8 cellular contexts compared by ENCODE assay signal in genomic region chr2:64606495-64607363, GRCh38. TPM values are rescaled to one million over a fixed set of nuclear protein-coding genes. Genes with fewer than 3 reads are reported as not detected.
DNase-seq lines count a peak whose midpoint lies in the region; ATAC-seq and TF ChIP-seq lines count a peak whose summit lies in the region.

No MANE protein-coding gene starts in this region.

- CTCF ChIA-PET in Caco-2 (lab: Charles Lee) = interaction anchor here (0.9 to 2.6 kb wide), 3 partner anchors 19 to 84 kb away, joined by 3 to 11 read pairs (median 6); no protein-coding TSS in a partner anchor
- CTCF ChIA-PET in activated CD4-positive, alpha-beta memory T cell treated with anti-CD3 and anti-CD28 coated beads for 36 hours (lab: Charles Lee) = interaction anchor here (0.7 to 5.3 kb wide), 20 partner anchors 9 to 276 kb away, joined by 3 to 32 read pairs (median 5); partner anchors contain the start of genes AFTPH and SERTAD2
- CTCF ChIA-PET in naive thymus-derived CD4-positive, alpha-beta T cell (lab: Charles Lee) = interaction anchor here (0.6 to 1.5 kb wide), 10 partner anchors 36 to 557 kb away, joined by 3 to 6 read pairs (median 4); no protein-coding TSS in a partner anchor

- peaks cover 15% of the 10 kb centered on the region for H3K9me3 Mint-ChIP-seq in Caco-2 (ENCODE audit: unreplicated experiment)
- H3K9me3 Mint-ChIP-seq in activated CD4-positive, alpha-beta memory T cell treated with anti-CD3 and anti-CD28 coated beads for 36 hours = peaks cover 7% of the 10 kb centered on the region
- H3K9me3 Mint-ChIP-seq in naive thymus-derived CD4-positive, alpha-beta T cell = peaks cover 0 to 10% (median 0%) of the 10 kb centered on the region in 11 donors

- no peaks in the 10 kb centered on the region for H3K27me3 ChIP-seq in Caco-2 (replicated peaks; ENCODE audit: control insufficient read depth, insufficient read depth, low read length)
- H3K27me3 ChIP-seq in naive thymus-derived CD4-positive, alpha-beta T cell (ENCODE audit: control insufficient read depth in 2 of 2, insufficient read depth in 2 of 2, low read length in 2 of 2) = no peaks in the 10 kb centered on the region

- H3K36me3 Mint-ChIP-seq in Caco-2 (ENCODE audit: insufficient read depth, unreplicated experiment) = no peaks in the 10 kb centered on the region
- no peaks in the 10 kb centered on the region for H3K36me3 Mint-ChIP-seq in activated CD4-positive, alpha-beta memory T cell treated with anti-CD3 and anti-CD28 coated beads for 36 hours
- H3K36me3 Mint-ChIP-seq in naive thymus-derived CD4-positive, alpha-beta T cell = peaks cover 0 to 10% (median 0%) of the 10 kb centered on the region in 5 donors

- H3K27me3 Mint-ChIP-seq in Caco-2 (ENCODE audit: insufficient read depth, unreplicated experiment) = no peaks in the 10 kb centered on the region
- no peaks in the 10 kb centered on the region for H3K27me3 Mint-ChIP-seq in activated CD4-positive, alpha-beta memory T cell treated with anti-CD3 and anti-CD28 coated beads for 36 hours
- peaks cover 0 to 15% (median 0%) of the 10 kb centered on the region in 5 donors for H3K27me3 Mint-ChIP-seq in naive thymus-derived CD4-positive, alpha-beta T cell

- POLR2A ChIA-PET in Caco-2 (lab: Charles Lee) = interaction anchor here (1.1 kb wide), 1 partner anchor 47 kb away, joined by 4 read pairs; the partner anchor contains the start of gene SERTAD2
- POLR2A ChIA-PET in activated CD4-positive, alpha-beta memory T cell treated with anti-CD3 and anti-CD28 coated beads for 36 hours (lab: Charles Lee) = interaction anchor here (0.6 to 4.0 kb wide), 14 partner anchors 9 to 224 kb away, joined by 3 to 18 read pairs (median 4); partner anchors contain the start of genes AFTPH and SERTAD2
- POLR2A ChIA-PET in naive thymus-derived CD4-positive, alpha-beta T cell (lab: Charles Lee) = interaction anchor here (0.7 to 2.1 kb wide), 8 partner anchors 14 to 145 kb away, joined by 3 to 14 read pairs (median 4); partner anchors contain the start of gene SERTAD2

- peaks cover 14% of the 10 kb centered on the region for H3K4me1 Mint-ChIP-seq in Caco-2 (ENCODE audit: low read depth, unreplicated experiment)
- peaks cover 26% of the 10 kb centered on the region for H3K4me1 Mint-ChIP-seq in activated CD4-positive, alpha-beta memory T cell treated with anti-CD3 and anti-CD28 coated beads for 36 hours (ENCODE audit: low read depth)
- H3K4me1 Mint-ChIP-seq in naive thymus-derived CD4-positive, alpha-beta T cell = peaks cover 0 to 33% (median 21%) of the 10 kb centered on the region in 7 donors

- peak; percentile 82 for ATAC-seq in GM21381 (IDR thresholded peaks at IDR 0.05; ENCODE audit: unreplicated experiment)
- ATAC-seq in naive thymus-derived CD4-positive, alpha-beta T cell = peak; percentile 94

- peaks cover 21% of the 10 kb centered on the region for H3K4me1 ChIP-seq in Caco-2
- H3K4me1 ChIP-seq in naive thymus-derived CD4-positive, alpha-beta T cell (ENCODE audit: control insufficient read depth in 2 of 2, insufficient read depth in 2 of 2, low read length in 2 of 2) = peaks cover 17 to 27% of the 10 kb centered on the region in 2 donors

- intact Hi-C loops in Caco-2 (cut with micrococcal nuclease; ENCODE audit: unreplicated experiment) = no loop called here
- intact Hi-C loops in activated CD4-positive, alpha-beta memory T cell treated with anti-CD3 and anti-CD28 coated beads for 36 hours (cut with micrococcal nuclease) = loop anchor here (1.0 to 5.0 kb wide), 8 partner anchors 48 to 621 kb away; partner anchors contain the start of genes ACTR2 and AFTPH
- intact Hi-C loops in naive thymus-derived CD4-positive, alpha-beta T cell (cut with micrococcal nuclease) = loop anchor here (1.0 to 10.0 kb wide), 11 partner anchors 20 to 494 kb away; partner anchors contain the start of genes AFTPH (in 1 of the 2), CEP68 (in 1 of the 2) and PELI1 (in 1 of the 2)

- no peak for TF ChIP-seq CTCF in Caco-2 (IDR thresholded peaks at IDR 0.05; ENCODE audit: insufficient read depth in 1 of 2, low read depth in 1 of 2, low read length in 1 of 2, severe bottlenecking in 1 of 2, unreplicated experiment in 1 of 2)
- no peak for TF ChIP-seq CTCF in epithelial cell of esophagus (IDR thresholded peaks at IDR 0.05; ENCODE audit: insufficient read depth, low read depth, low read length, missing control alignments)

- no TSS peak for BruUV-seq in Caco-2 (replicated peaks; lab: Mats Ljungman, UMichigan)

- DNase-seq in Caco-2 (peak in 1 of 2 experiments; percentile 42), HT1080 (ENCODE audit: low read depth) (peak; percentile 21), epithelial cell of esophagus (ENCODE audit: low read depth) (peak; percentile 94), NCI-H446 treated with DMSO at 0.1 percent for 48 hours (lab: John Stamatoyannopoulos, UW) (no peak)
- DNase-seq in activated CD4-positive, alpha-beta memory T cell treated with anti-CD3 and anti-CD28 coated beads for 36 hours = peak; percentile 97
- DNase-seq in naive thymus-derived CD4-positive, alpha-beta T cell = peak; percentile 59 to 87 (median 82)
- peak; percentile 88 for DNase-seq in stimulated activated naive CD4-positive, alpha-beta T cell treated with Interleukin-2 at 50 U/mL for 16 hours (lab: John Stamatoyannopoulos, UW)

- H3K4me3 Mint-ChIP-seq in Caco-2 (ENCODE audit: unreplicated experiment) = peak overlapping the region; percentile 41
- H3K4me3 Mint-ChIP-seq in activated CD4-positive, alpha-beta memory T cell treated with anti-CD3 and anti-CD28 coated beads for 36 hours = peak overlapping the region; percentile 61
- H3K4me3 Mint-ChIP-seq in naive thymus-derived CD4-positive, alpha-beta T cell = peak overlapping the region; percentile 34 to 84 (median 69)

- no peaks in the 10 kb centered on the region for H3K9me3 ChIP-seq in Caco-2
- H3K9me3 ChIP-seq in naive thymus-derived CD4-positive, alpha-beta T cell (ENCODE audit: control insufficient read depth in 2 of 3, low read length in 3 of 3) = no peaks in the 10 kb centered on the region

- no peaks in the 10 kb centered on the region for H3K36me3 ChIP-seq in Caco-2 (ENCODE audit: control insufficient read depth, insufficient read depth, low read length)
- H3K36me3 ChIP-seq in naive thymus-derived CD4-positive, alpha-beta T cell (ENCODE audit: control insufficient read depth in 2 of 3, insufficient read depth in 3 of 3, low read length in 3 of 3) = no peaks in the 10 kb centered on the region

- no peak overlapping the region for H3K27ac Mint-ChIP-seq in Caco-2 (ENCODE audit: unreplicated experiment)
- H3K27ac Mint-ChIP-seq in activated CD4-positive, alpha-beta memory T cell treated with anti-CD3 and anti-CD28 coated beads for 36 hours = peak overlapping the region; percentile 93
- H3K27ac Mint-ChIP-seq in naive thymus-derived CD4-positive, alpha-beta T cell = peak overlapping the region; percentile 31 to 88 (median 65)

- H3K4me3 ChIP-seq in Caco-2 (ENCODE audit: low read depth, low read length) (no peak overlapping the region), epithelial cell of esophagus (ENCODE audit: low read length) (no peak overlapping the region)
- H3K4me3 ChIP-seq in naive thymus-derived CD4-positive, alpha-beta T cell (ENCODE audit: low read length) = peak overlapping the region; percentile 49

- peak overlapping the region; percentile 41 for H3K27ac ChIP-seq in naive thymus-derived CD4-positive, alpha-beta T cell (ENCODE audit: low read depth, low read length)

RNA-seq across cellular contexts. Expression of gene SERTAD2, which starts 47.0 kb away (rescaled TPM):
- total RNA-seq in Caco-2 (2022) = 25.1 and 25.8 TPM in 2 replicates
- 4.8 and 6.6 TPM in 2 replicates for total RNA-seq in HT1080 (2014; rRNA removed; shearing (Covaris generic))
- 21.0 and 26.3 TPM in 2 replicates for polyA plus RNA-seq in HT1080 (2015; cell fraction: cytosol; rRNA removed)
- polyA plus RNA-seq in HT1080 (2015; cell fraction: nucleus; rRNA removed) = 10.9 and 16.7 TPM in 2 replicates
- 10 to 100 TPM; 11.3 to 11.4 TPM for total RNA-seq in activated CD4-positive, alpha-beta memory T cell treated with anti-CD3 and anti-CD28 coated beads for 36 hours
- 10 to 100 TPM; 34.3 to 43.8 (median 40.1) TPM for total RNA-seq in naive thymus-derived CD4-positive, alpha-beta T cell
- 1 to 10 TPM; 5.2 to 6.9 TPM for polyA plus RNA-seq in naive thymus-derived CD4-positive, alpha-beta T cell
